24 cellular contexts compared by ENCODE assay signal in the genomic region with DNA sequence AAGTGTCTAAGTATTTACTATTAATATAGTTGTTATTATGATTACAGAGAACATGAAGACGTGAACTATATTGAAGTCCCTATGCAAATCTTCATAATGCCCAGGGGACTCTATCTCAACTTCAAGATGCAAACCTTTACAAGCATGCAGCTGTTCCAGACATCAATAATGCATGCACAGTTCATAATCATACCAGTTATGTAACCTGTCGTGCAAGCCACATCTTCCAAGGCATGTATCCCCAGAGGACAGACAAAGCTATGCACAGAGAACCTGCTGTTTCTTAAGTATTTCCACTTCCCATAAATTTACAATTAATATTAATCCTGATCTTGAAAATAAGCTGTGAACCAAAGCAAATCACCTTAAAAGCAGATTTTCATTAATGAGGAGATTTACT.
"Had no signal": no experiment of that assay in that cellular context is flagged by ENCODE, and none has a peak within 500 bp of the region (broad histone marks: within the 10 kb centered on the region; RNA-seq: fewer than 3 reads in every experiment).

No MANE protein-coding gene starts in this region.

- H3K4me2 ChIP-seq: KMS-11, SK-N-SH had no signal

- ATAC-seq: K562, T-cell had no signal

- H3K4me1 ChIP-seq: SJSA1 had no signal

- H3K27me3 ChIP-seq: SJSA1 had no signal

- H3K9ac ChIP-seq: KMS-11, SK-N-SH had no signal

- H3K36me3 ChIP-seq: SJSA1 had no signal

- H3K9me2 ChIP-seq: SK-N-SH had no signal

- H3K27ac ChIP-seq: HL-60, KMS-11, SJSA1 had no signal

- DNase-seq: MV-4-11, NCI-H1092, NCI-H1105 treated with DMSO at 0.1 percent for 48 hours, NCI-H1417 treated with DMSO at 0.1 percent for 48 hours, NCI-H146, NCI-H1694 treated with DMSO at 0.1 percent for 48 hours, NCI-H1930, NCI-H2081, NCI-H2107, NCI-H2227 treated with DMSO at 0.1 percent for 48 hours, NCI-H446, NCI-H510A treated with DMSO at 0.1 percent for 48 hours, NCI-H69, NCI-H774, Right ventricle myocardium superior, RPMI8226, SIG-M5, SK-N-SH, SW 1271, T-cell had no signal

- H3K4me3 ChIP-seq: K562, SJSA1 had no signal

- H3K9me3 ChIP-seq: SJSA1, SK-N-SH had no signal
